ENCODE assay signal across 1 cellular context in genomic region chr3:9430733-9431132, GRCh38.
TF ChIP-seq lines count a peak whose summit lies in the region.

No MANE protein-coding gene starts in this region.

TF ChIP-seq in GM23338, 12 proteins besides CTCF, POLR2A, EP300 and RAD21:
- no peak for TF ChIP-seq ZNF462 (CRISPR knock-in tag; IDR thresholded peaks at IDR 0.05)
- no peak for TF ChIP-seq EZH2 (IDR thresholded peaks at IDR 0.05; ENCODE audit: low read depth, unreplicated experiment)
- no peak for TF ChIP-seq NANOG (IDR thresholded peaks at IDR 0.05; ENCODE audit: borderline replicate concordance)
- no peak for TF ChIP-seq JUNB (IDR thresholded peaks at IDR 0.05; ENCODE audit: unreplicated experiment)
